ENCODE assay signal across 9 cellular contexts in the genomic region with DNA sequence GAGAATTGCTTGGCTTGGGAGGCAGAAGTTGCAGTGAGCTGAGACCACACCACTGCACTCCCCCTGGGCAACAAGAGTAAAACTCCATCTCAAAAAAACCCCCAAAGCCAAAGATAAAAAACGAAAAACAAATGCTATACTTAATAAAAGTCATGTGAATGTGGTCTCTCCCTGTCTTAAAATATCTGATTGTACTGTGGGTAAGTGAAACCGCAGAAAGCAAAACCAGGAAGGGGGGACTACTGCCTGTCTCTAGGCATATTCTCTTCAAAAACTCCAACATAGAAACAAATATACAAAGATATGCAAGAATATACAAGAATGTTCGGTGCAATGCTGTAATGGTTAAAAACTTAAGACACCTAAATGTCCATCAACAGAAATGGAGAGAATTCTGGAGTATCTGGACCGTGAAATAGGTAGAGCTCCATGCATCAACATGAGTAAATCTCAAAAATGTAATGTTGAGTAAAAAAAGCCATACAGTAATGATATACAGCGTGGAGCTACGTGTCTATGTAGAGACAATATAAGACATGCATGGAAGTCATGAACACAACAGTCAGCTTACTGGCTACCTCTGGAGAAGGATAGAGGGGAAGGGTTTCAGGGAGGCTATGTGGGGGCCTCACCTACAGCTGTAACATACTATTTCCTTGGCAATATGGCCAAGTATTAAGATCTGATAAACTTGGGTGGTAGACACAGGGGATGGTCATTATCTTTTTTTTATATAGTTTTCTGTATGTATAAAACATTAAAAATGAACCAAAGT. TPM values are rescaled to one million over a fixed set of nuclear protein-coding genes. Genes with fewer than 3 reads are reported as not detected.
DNase-seq lines count a peak whose midpoint lies in the region; ATAC-seq and TF ChIP-seq lines count a peak whose summit lies in the region.
"Had no signal": no experiment of that assay in that cellular context is flagged by ENCODE, and none has a peak within 500 bp of the region (broad histone marks: within the 10 kb centered on the region; RNA-seq: fewer than 3 reads in every experiment).

No MANE protein-coding gene starts in this region.

- H3K36me3 ChIP-seq in GM23248 (ENCODE audit: low read depth), result peaks cover 37% of the 10 kb centered on the region
- H3K36me3 ChIP-seq in esophagus (ENCODE audit: control insufficient read depth in 2 of 2, insufficient read depth in 2 of 2, low read length in 1 of 2), result peaks cover 18 to 19% of the 10 kb centered on the region in 2 donors
- H3K36me3 ChIP-seq in psoas muscle (ENCODE audit: insufficient read depth in 1 of 2, low read depth in 1 of 2), result peaks cover 15 to 55% of the 10 kb centered on the region in 2 donors

- 71 to 77% methylated on average over 6 of the region's 6 CpGs for WGBS in GM23248 (ENCODE audit: low coverage in 1 of 2, low lambda C conversion rate in 2 of 2, missing lambda C conversion rate in 2 of 2), 2 experiments
- 78 to 79% methylated on average over 6 of the region's 6 CpGs for WGBS in esophagus, 2 donors
- WGBS in psoas muscle, 3 donors, result 84 to 86% (median 85%) methylated on average over 6 of the region's 6 CpGs

- no peak overlapping the region for H3K27ac ChIP-seq in GM23248
- H3K27ac ChIP-seq in esophagus (ENCODE audit: low read depth in 2 of 2, low read length in 1 of 2), result no peak overlapping the region
- H3K27ac ChIP-seq in psoas muscle, result no peak overlapping the region

- H2AFZ ChIP-seq in GM23248, result no peak overlapping the region

- TF ChIP-seq CTCF in psoas muscle (IDR thresholded peaks at IDR 0.05), result no peak

- no peaks in the 10 kb centered on the region for H3K9me2 ChIP-seq in GM23248 (ENCODE audit: insufficient read depth)

- no peak for ATAC-seq in psoas muscle
- ATAC-seq in GM18502 (IDR thresholded peaks at IDR 0.05; ENCODE audit: poor library complexity, unreplicated experiment), result no peak
- no peak for ATAC-seq in HG02798 (IDR thresholded peaks at IDR 0.05; ENCODE audit: poor library complexity, unreplicated experiment)

- H3F3A ChIP-seq in GM23248 (ENCODE audit: insufficient read depth), result peaks cover 11% of the 10 kb centered on the region; the same call in 1 of the 2 replicates

- DNase-seq in GM23248 (no peak), RKO (ENCODE audit: low spot score) (peak; percentile 52), psoas muscle (no peak), HCEC 1CT (no peak), HK-2 (ENCODE audit: unreplicated experiment) (no peak)
- DNase-seq: NCI-H226 had no signal

- intact Hi-C loops in psoas muscle (cut with DNase I), result no loop called here

- in situ Hi-C loops in GM23248 (cut with MboI), result no loop called here

- H3K79me2 ChIP-seq in GM23248 (ENCODE audit: insufficient read depth), result peaks cover 91% of the 10 kb centered on the region

- H3K4me3 ChIP-seq in GM23248 (peak overlapping the region; percentile 99), esophagus (ENCODE audit: low read depth in 1 of 2, low read length in 2 of 2) (peak overlapping the region; percentile 26 to 99), psoas muscle (peak overlapping the region; percentile 74)

- no peaks in the 10 kb centered on the region for H3K9me3 ChIP-seq in GM23248 (ENCODE audit: low read depth)
- peaks cover 7 to 15% of the 10 kb centered on the region in 2 donors for H3K9me3 ChIP-seq in esophagus (ENCODE audit: control insufficient read depth in 2 of 2, insufficient read depth in 1 of 2, low read depth in 1 of 2, low read length in 1 of 2)
- H3K9me3 ChIP-seq in psoas muscle, result peaks cover 19% of the 10 kb centered on the region

- H3K9ac ChIP-seq in GM23248, result peak overlapping the region; percentile 88

- H3K27me3 ChIP-seq in GM23248 (replicated peaks; ENCODE audit: insufficient read depth), result no peaks in the 10 kb centered on the region
- H3K27me3 ChIP-seq in esophagus (ENCODE audit: control insufficient read depth in 1 of 2, insufficient read depth in 2 of 2, low read length in 2 of 2), result no peaks in the 10 kb centered on the region
- no peaks in the 10 kb centered on the region for H3K27me3 ChIP-seq in psoas muscle (ENCODE audit: insufficient read depth in 3 of 3, low read length in 2 of 3)

- peaks cover 12% of the 10 kb centered on the region; the same call in 1 of the 2 replicates for H3K4me1 ChIP-seq in GM23248 (ENCODE audit: insufficient read depth)
- H3K4me1 ChIP-seq in esophagus (ENCODE audit: control insufficient read depth in 2 of 2, insufficient read depth in 2 of 2, low read length in 1 of 2), result peaks cover 3 to 5% of the 10 kb centered on the region in 2 donors
- peaks cover 24% of the 10 kb centered on the region for H3K4me1 ChIP-seq in psoas muscle

- H4K20me1 ChIP-seq in GM23248 (ENCODE audit: insufficient read depth), result no peaks in the 10 kb centered on the region; the same call in 1 of the 2 replicates

- peak overlapping the region; percentile 84 for H3K4me2 ChIP-seq in GM23248 (ENCODE audit: unreplicated experiment)

RNA-seq across cellular contexts. Expression of a gene that starts 2.1 kb away (rescaled TPM):
- 17.3 and 24.3 TPM in 2 replicates for total RNA-seq in GM23248 (2014; rRNA removed; shearing (Covaris generic))
- polyA plus RNA-seq in GM23248 (2016; fragmentation: Nextera tagmentation; extraction: Ambion mirVana), result 16.8 and 17.6 TPM in 2 replicates
- polyA plus RNA-seq in esophagus, result 10 to 100 TPM; 15.2 to 19.8 TPM
- total RNA-seq in psoas muscle, result 10 to 100 TPM; 11.1 to 17.4 (median 14.6) TPM
- polyA plus RNA-seq in psoas muscle, result 10 to 100 TPM in 2 of 3 donors, 1 to 10 TPM in 1; 9.9 to 17.1 (median 15.9) TPM

RNA-seq across cellular contexts. Expression of a gene that starts 6.5 kb away (rescaled TPM):
- 10.7 and 12.0 TPM in 2 replicates for total RNA-seq in GM23248 (2014; rRNA removed; shearing (Covaris generic))
- polyA plus RNA-seq in GM23248 (2016; fragmentation: Nextera tagmentation; extraction: Ambion mirVana), result 6.3 and 6.4 TPM in 2 replicates
- 1 to 10 TPM; 2.2 to 2.5 TPM for polyA plus RNA-seq in esophagus
- 1 to 10 TPM; 7.3 to 9.6 (median 9.4) TPM for total RNA-seq in psoas muscle
- 10 to 100 TPM in 1 of 3 donors, 1 to 10 TPM in 2; 3.1 to 15.4 (median 4.3) TPM for polyA plus RNA-seq in psoas muscle

RNA-seq across cellular contexts. Expression of a gene that starts 25.3 kb away (rescaled TPM):
- total RNA-seq in GM23248 (2014; rRNA removed; shearing (Covaris generic)), result 2.8 and 8.5 TPM in 2 replicates
- 4.5 and 5.3 TPM in 2 replicates for polyA plus RNA-seq in GM23248 (2016; fragmentation: Nextera tagmentation; extraction: Ambion mirVana)
- polyA plus RNA-seq in esophagus, result 10 to 100 TPM in 1 of 2 donors, 1 to 10 TPM in 1; 4.7 to 11.3 TPM
- 1 to 10 TPM; 1.6 to 4.0 (median 2.9) TPM for total RNA-seq in psoas muscle
- polyA plus RNA-seq in psoas muscle, result 1 to 10 TPM; 2.0 to 6.2 (median 2.2) TPM

RNA-seq across cellular contexts. Expression of a gene that starts 32.0 kb away (rescaled TPM):
- 1,746 and 2,237 TPM in 2 replicates for total RNA-seq in GM23248 (2014; rRNA removed; shearing (Covaris generic))
- polyA plus RNA-seq in GM23248 (2016; fragmentation: Nextera tagmentation; extraction: Ambion mirVana) (719 and 722 TPM in 2 replicates), esophagus (1,000 to 10,000 TPM; 1,217 to 1,445 TPM), psoas muscle (1,000 to 10,000 TPM; 2,163 to 2,481 (median 2,336) TPM)
- 100 to 1,000 TPM; 391 to 584 (median 510) TPM for total RNA-seq in psoas muscle

RNA-seq across cellular contexts. Expression of a gene that starts 54.0 kb away (rescaled TPM):
- total RNA-seq in GM23248 (2014; rRNA removed; shearing (Covaris generic)), result 6.2 and 9.2 TPM in 2 replicates
- polyA plus RNA-seq in GM23248 (2016; fragmentation: Nextera tagmentation; extraction: Ambion mirVana), result 6.2 and 8.2 TPM in 2 replicates
- 1 to 10 TPM; 2.8 to 3.8 TPM for polyA plus RNA-seq in esophagus
- total RNA-seq in psoas muscle, result 1 to 10 TPM; 2.9 to 6.3 (median 4.4) TPM
- polyA plus RNA-seq in psoas muscle, result 10 to 100 TPM in 1 of 3 donors, 1 to 10 TPM in 2; 4.1 to 12.4 (median 4.6) TPM
